ENCODE assay signal across 21 cellular contexts in the genomic region with DNA sequence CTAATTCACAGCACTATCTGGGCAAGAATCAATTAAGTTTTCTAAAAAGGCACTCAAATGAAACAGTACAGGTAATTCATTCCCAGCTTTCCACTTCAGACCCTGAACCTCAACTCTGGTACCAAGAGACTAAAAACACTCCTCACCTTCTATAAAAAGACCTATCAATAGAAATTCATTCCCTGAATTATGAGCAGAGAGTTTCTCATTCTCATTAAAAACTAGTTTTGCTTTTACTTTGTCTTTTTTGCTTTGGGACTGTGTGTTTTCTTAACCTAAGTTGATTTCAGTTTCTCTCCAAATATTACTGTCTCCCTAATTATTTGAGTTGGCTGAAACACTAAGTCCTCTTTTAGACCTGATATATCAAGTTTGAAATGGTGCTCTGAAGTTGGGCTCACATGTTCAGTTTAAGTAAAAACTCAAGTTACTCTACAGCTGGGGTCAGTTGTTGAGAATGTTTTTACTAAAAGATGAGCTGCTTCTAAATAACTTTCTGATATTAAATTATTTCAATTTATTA.
A peak's percentile ranks its signal among the peaks of the same experiment; 100 is the strongest.
DNase-seq lines count a peak whose midpoint lies in the region; ATAC-seq, FAIRE-seq and TF ChIP-seq lines count a peak whose summit lies in the region.
"Had no signal": no experiment of that assay in that cellular context is flagged by ENCODE, and none has a peak within 500 bp of the region (broad histone marks: within the 10 kb centered on the region; RNA-seq: fewer than 3 reads in every experiment).

No MANE protein-coding gene starts in this region.

- no peak overlapping the region for H3K4me3 Mint-ChIP-seq in activated CD8-positive, alpha-beta T cell treated with anti-CD3 and anti-CD28 coated beads for 36 hours
- no peak overlapping the region for H3K4me3 Mint-ChIP-seq in activated CD8-positive, alpha-beta T cell treated with anti-CD3 and anti-CD28 coated beads, Interleukin-2, amount 10 ng/mL, durations not matched to agents 7 days and 5 days
- H3K4me3 Mint-ChIP-seq in T-helper 17 cell (no peak overlapping the region), nephron (no peak overlapping the region)
- H3K4me3 Mint-ChIP-seq: CD4-positive, CD25-positive, alpha-beta regulatory T cell had no signal

- peaks cover 2% of the 10 kb centered on the region for H3K9me3 Mint-ChIP-seq in activated CD8-positive, alpha-beta T cell treated with anti-CD3 and anti-CD28 coated beads for 36 hours
- H3K9me3 Mint-ChIP-seq in activated CD8-positive, alpha-beta T cell treated with anti-CD3 and anti-CD28 coated beads, Interleukin-2, amount 10 ng/mL, durations not matched to agents 7 days and 5 days (ENCODE audit: insufficient read depth), result peaks cover 5% of the 10 kb centered on the region
- peaks cover 16% of the 10 kb centered on the region for H3K9me3 Mint-ChIP-seq in nephron

- ATAC-seq in activated CD8-positive, alpha-beta T cell treated with anti-CD3 and anti-CD28 coated beads for 36 hours, result no peak
- ATAC-seq in activated CD8-positive, alpha-beta T cell treated with anti-CD3 and anti-CD28 coated beads, Interleukin-2, amount 10 ng/mL, durations not matched to agents 7 days and 5 days, result no peak
- ATAC-seq in T-helper 17 cell (no peak), pancreas (no peak)
- ATAC-seq: K562 had no signal

- POLR2A ChIA-PET in activated CD8-positive, alpha-beta T cell treated with anti-CD3 and anti-CD28 coated beads for 36 hours (lab: Charles Lee), result no interaction called here
- POLR2A ChIA-PET in activated CD8-positive, alpha-beta T cell treated with anti-CD3 and anti-CD28 coated beads, Interleukin-2, amount 10 ng/mL, durations not matched to agents 7 days and 5 days (lab: Charles Lee), result no interaction called here

- FAIRE-seq in pancreas (lab: Jason Lieb, UNC) (no peak), small intestine (lab: Jason Lieb, UNC) (no peak)
- FAIRE-seq: K562 had no signal

- peak overlapping the region; percentile 27 for H3K27ac Mint-ChIP-seq in activated CD8-positive, alpha-beta T cell treated with anti-CD3 and anti-CD28 coated beads for 36 hours
- no peak overlapping the region for H3K27ac Mint-ChIP-seq in activated CD8-positive, alpha-beta T cell treated with anti-CD3 and anti-CD28 coated beads, Interleukin-2, amount 10 ng/mL, durations not matched to agents 7 days and 5 days
- peak overlapping the region; percentile 68 for H3K27ac Mint-ChIP-seq in T-helper 17 cell
- H3K27ac Mint-ChIP-seq in nephron, result peak overlapping the region; percentile 72 to 87 (median 78)

- no peak overlapping the region for H3K4me3 ChIP-seq in pancreas
- no peak overlapping the region for H3K4me3 ChIP-seq in small intestine (ENCODE audit: low read depth in 1 of 2, low read length in 2 of 2)
- H3K4me3 ChIP-seq: K562, SK-N-MC had no signal

- H3K27me3 ChIP-seq in pancreas (no peaks in the 10 kb centered on the region), small intestine (ENCODE audit: control insufficient read depth in 2 of 2, insufficient read depth in 2 of 2, low read length in 2 of 2) (no peaks in the 10 kb centered on the region)
- H3K27me3 ChIP-seq: BE2C had no signal

- CTCF ChIA-PET in activated CD8-positive, alpha-beta T cell treated with anti-CD3 and anti-CD28 coated beads for 36 hours (lab: Charles Lee), result no interaction called here
- CTCF ChIA-PET in activated CD8-positive, alpha-beta T cell treated with anti-CD3 and anti-CD28 coated beads, Interleukin-2, amount 10 ng/mL, durations not matched to agents 7 days and 5 days (lab: Charles Lee), result no interaction called here

- no peaks in the 10 kb centered on the region for H3K36me3 ChIP-seq in pancreas
- no peaks in the 10 kb centered on the region for H3K36me3 ChIP-seq in small intestine (ENCODE audit: control insufficient read depth in 2 of 2, insufficient read depth in 2 of 2, low read length in 2 of 2)

- peaks cover 6% of the 10 kb centered on the region for H3K4me1 Mint-ChIP-seq in activated CD8-positive, alpha-beta T cell treated with anti-CD3 and anti-CD28 coated beads for 36 hours (ENCODE audit: low read depth)
- no peaks in the 10 kb centered on the region for H3K4me1 Mint-ChIP-seq in activated CD8-positive, alpha-beta T cell treated with anti-CD3 and anti-CD28 coated beads, Interleukin-2, amount 10 ng/mL, durations not matched to agents 7 days and 5 days (ENCODE audit: low read depth)
- H3K4me1 Mint-ChIP-seq in T-helper 17 cell (peaks cover 10% of the 10 kb centered on the region), nephron (peaks cover 44% of the 10 kb centered on the region)

- no peak for TF ChIP-seq CTCF in activated CD8-positive, alpha-beta T cell treated with anti-CD3 and anti-CD28 coated beads for 36 hours (IDR thresholded peaks at IDR 0.05)
- TF ChIP-seq CTCF in nephron (IDR thresholded peaks at IDR 0.05; ENCODE audit: unreplicated experiment in 3 of 3) (no peak), pancreas (IDR thresholded peaks at IDR 0.05) (no peak)

- H3K36me3 Mint-ChIP-seq in activated CD8-positive, alpha-beta T cell treated with anti-CD3 and anti-CD28 coated beads for 36 hours (ENCODE audit: low read depth), result peaks cover 8% of the 10 kb centered on the region
- H3K36me3 Mint-ChIP-seq in activated CD8-positive, alpha-beta T cell treated with anti-CD3 and anti-CD28 coated beads, Interleukin-2, amount 10 ng/mL, durations not matched to agents 7 days and 5 days (ENCODE audit: low read depth), result peaks cover 3% of the 10 kb centered on the region
- peaks cover 3% of the 10 kb centered on the region for H3K36me3 Mint-ChIP-seq in T-helper 17 cell (ENCODE audit: low read depth)
- H3K36me3 Mint-ChIP-seq in nephron (ENCODE audit: low read depth), result peaks cover 16% of the 10 kb centered on the region

- DNase-seq in NCI-H1092 treated with DMSO at 0.1 percent for 48 hours (lab: John Stamatoyannopoulos, UW), result peak; percentile 36
- DNase-seq in NCI-H1092 (lab: John Stamatoyannopoulos, UW), result no peak
- DNase-seq in activated CD8-positive, alpha-beta T cell treated with anti-CD3 and anti-CD28 coated beads for 36 hours, result no peak
- no peak for DNase-seq in activated CD8-positive, alpha-beta T cell treated with anti-CD3 and anti-CD28 coated beads, Interleukin-2, amount 10 ng/mL, durations not matched to agents 7 days and 5 days
- no peak for DNase-seq in T-helper 17 cell
- no peak for DNase-seq in pancreas
- no peak for DNase-seq in small intestine
- DNase-seq: 8988T, BE2C, COR-L47, DMS153, GDM1, HCEC 1CT, NCI-H1436, NCI-H2029 treated with DMSO at 0.1 percent for 48 hours, OCI-M1, Right ventricle myocardium superior had no signal

- H3K27ac ChIP-seq in pancreas (no peak overlapping the region), small intestine (ENCODE audit: low read depth in 1 of 2, low read length in 1 of 2) (no peak overlapping the region)
- H3K27ac ChIP-seq: SK-N-MC had no signal

- intact Hi-C loops in activated CD8-positive, alpha-beta T cell treated with anti-CD3 and anti-CD28 coated beads for 36 hours (cut with micrococcal nuclease), result no loop called here
- intact Hi-C loops in pancreas (cut with DNase I), result no loop called here

- H3K27me3 Mint-ChIP-seq in activated CD8-positive, alpha-beta T cell treated with anti-CD3 and anti-CD28 coated beads for 36 hours, result no peaks in the 10 kb centered on the region
- H3K27me3 Mint-ChIP-seq in activated CD8-positive, alpha-beta T cell treated with anti-CD3 and anti-CD28 coated beads, Interleukin-2, amount 10 ng/mL, durations not matched to agents 7 days and 5 days (ENCODE audit: low read depth), result no peaks in the 10 kb centered on the region
- H3K27me3 Mint-ChIP-seq in T-helper 17 cell (no peaks in the 10 kb centered on the region), nephron (ENCODE audit: low read depth) (no peaks in the 10 kb centered on the region)

- no peaks in the 10 kb centered on the region for H3K9me3 ChIP-seq in T-helper 17 cell (ENCODE audit: control insufficient read depth, low read length, poor library complexity, severe bottlenecking)
- no peaks in the 10 kb centered on the region for H3K9me3 ChIP-seq in pancreas
- H3K9me3 ChIP-seq in small intestine (ENCODE audit: control insufficient read depth, low read depth), result no peaks in the 10 kb centered on the region

- H3K4me1 ChIP-seq in pancreas, result peaks cover 5 to 15% (median 12%) of the 10 kb centered on the region in 3 donors
- peaks cover 0 to 3% of the 10 kb centered on the region in 2 donors for H3K4me1 ChIP-seq in small intestine (ENCODE audit: control insufficient read depth in 2 of 2, insufficient read depth in 1 of 2, low read depth in 1 of 2, low read length in 1 of 2)
